1 cellular context compared by ENCODE assay signal in the genomic region with DNA sequence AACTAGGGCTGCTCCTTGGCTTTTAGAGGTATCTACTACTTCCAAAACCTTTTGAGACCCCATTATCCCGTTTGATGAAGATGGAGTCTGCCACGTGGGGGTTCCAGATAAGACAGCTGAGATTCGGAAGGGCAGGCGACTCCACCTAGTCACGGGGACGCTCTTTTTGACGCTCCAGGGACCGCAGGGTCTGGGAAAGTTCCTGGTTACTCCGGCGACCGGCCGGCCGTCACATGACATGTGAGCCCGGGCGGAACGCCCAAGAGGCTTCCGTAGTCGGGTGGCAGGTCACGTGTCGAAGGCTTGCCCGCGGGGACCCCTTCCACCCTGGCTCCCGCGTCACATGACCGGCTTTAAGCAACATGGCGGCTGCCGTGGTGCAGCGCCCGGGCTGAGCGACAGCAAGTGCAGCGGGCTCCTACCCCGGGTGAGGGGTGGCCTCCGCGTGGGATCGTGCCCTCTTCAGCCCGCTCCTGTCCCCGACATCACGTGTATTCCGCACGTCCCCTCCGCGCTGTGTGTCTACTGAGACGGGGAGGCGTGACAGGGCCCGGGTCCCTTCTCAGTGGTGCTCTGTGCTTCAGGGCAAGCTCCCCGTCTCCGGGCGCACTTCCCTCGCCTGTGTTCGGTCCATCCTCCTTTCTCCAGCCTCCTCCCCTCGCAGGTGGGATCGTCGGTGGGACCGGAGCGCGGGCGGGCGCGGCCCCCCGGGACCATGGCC.
TF ChIP-seq lines count a peak whose summit lies in the region.

A gene with protein sequence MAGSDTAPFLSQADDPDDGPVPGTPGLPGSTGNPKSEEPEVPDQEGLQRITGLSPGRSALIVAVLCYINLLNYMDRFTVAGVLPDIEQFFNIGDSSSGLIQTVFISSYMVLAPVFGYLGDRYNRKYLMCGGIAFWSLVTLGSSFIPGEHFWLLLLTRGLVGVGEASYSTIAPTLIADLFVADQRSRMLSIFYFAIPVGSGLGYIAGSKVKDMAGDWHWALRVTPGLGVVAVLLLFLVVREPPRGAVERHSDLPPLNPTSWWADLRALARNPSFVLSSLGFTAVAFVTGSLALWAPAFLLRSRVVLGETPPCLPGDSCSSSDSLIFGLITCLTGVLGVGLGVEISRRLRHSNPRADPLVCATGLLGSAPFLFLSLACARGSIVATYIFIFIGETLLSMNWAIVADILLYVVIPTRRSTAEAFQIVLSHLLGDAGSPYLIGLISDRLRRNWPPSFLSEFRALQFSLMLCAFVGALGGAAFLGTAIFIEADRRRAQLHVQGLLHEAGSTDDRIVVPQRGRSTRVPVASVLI (plus strand): TSS at position 342 of the 721 bp plus-strand sequence. CDS start 374 bp downstream, at position 716.

TF ChIP-seq in HepG2, 621 proteins besides CTCF, POLR2A, EP300 and RAD21 (continued from another document and continues in another):
- TF ChIP-seq, protein P1, sequence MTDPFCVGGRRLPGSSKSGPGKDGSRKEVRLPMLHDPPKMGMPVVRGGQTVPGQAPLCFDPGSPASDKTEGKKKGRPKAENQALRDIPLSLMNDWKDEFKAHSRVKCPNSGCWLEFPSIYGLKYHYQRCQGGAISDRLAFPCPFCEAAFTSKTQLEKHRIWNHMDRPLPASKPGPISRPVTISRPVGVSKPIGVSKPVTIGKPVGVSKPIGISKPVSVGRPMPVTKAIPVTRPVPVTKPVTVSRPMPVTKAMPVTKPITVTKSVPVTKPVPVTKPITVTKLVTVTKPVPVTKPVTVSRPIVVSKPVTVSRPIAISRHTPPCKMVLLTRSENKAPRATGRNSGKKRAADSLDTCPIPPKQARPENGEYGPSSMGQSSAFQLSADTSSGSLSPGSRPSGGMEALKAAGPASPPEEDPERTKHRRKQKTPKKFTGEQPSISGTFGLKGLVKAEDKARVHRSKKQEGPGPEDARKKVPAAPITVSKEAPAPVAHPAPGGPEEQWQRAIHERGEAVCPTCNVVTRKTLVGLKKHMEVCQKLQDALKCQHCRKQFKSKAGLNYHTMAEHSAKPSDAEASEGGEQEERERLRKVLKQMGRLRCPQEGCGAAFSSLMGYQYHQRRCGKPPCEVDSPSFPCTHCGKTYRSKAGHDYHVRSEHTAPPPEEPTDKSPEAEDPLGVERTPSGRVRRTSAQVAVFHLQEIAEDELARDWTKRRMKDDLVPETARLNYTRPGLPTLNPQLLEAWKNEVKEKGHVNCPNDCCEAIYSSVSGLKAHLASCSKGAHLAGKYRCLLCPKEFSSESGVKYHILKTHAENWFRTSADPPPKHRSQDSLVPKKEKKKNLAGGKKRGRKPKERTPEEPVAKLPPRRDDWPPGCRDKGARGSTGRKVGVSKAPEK (CRISPR knock-in tag; IDR thresholded peaks at IDR 0.05; ENCODE audit: borderline replicate concordance), result no peak
- TF ChIP-seq ATAD3A (CRISPR knock-in tag; IDR thresholded peaks at IDR 0.05) (0 out of 2 replicates have a peak, but pooled peaks have one; percentile 19), RAD51 (IDR thresholded peaks at IDR 0.05; ENCODE audit: borderline replicate concordance) (peak; percentile 99), TAF15 (IDR thresholded peaks at IDR 0.05; ENCODE audit: low read depth, low read length, poor library complexity, severe bottlenecking) (no peak), PRPF4 (IDR thresholded peaks at IDR 0.05; ENCODE audit: low read depth, low read length, poor library complexity, severe bottlenecking) (no peak), ZFP36 (IDR thresholded peaks at IDR 0.05; ENCODE audit: borderline replicate concordance, low read depth, low read length, partially characterized antibody) (no peak), HHEX (CRISPR knock-in tag; IDR thresholded peaks at IDR 0.05) (no peak), SMC3 (IDR thresholded peaks at IDR 0.05; ENCODE audit: low read length) (no peak), CCAR2 (optimal IDR thresholded peaks at IDR 0.05; ENCODE audit: low read depth, low read length) (no peak), ZNF274 (CRISPR knock-in tag; IDR thresholded peaks at IDR 0.05) (no peak; the same call in 1 of the 2 replicates), KLF13 (CRISPR knock-in tag; IDR thresholded peaks at IDR 0.05) (peak; percentile 80; the same call in 1 of the 2 replicates), ZNF781 (CRISPR knock-in tag; IDR thresholded peaks at IDR 0.05; ENCODE audit: borderline replicate concordance, not compliant biosample characterization) (peak; percentile 10), MEIS1 (CRISPR knock-in tag; IDR thresholded peaks at IDR 0.05; ENCODE audit: borderline replicate concordance) (peak; percentile 93), ATF7 (IDR thresholded peaks at IDR 0.05) (no peak), ATF7 (CRISPR knock-in tag; IDR thresholded peaks at IDR 0.05) (peak; percentile 70; the same call in 1 of the 2 replicates), FIP1L1 (IDR thresholded peaks at IDR 0.05; ENCODE audit: borderline replicate concordance, insufficient read depth, low read depth, low read length) (no peak; the same call in 1 of the 2 replicates), ZSCAN25 (CRISPR knock-in tag; IDR thresholded peaks at IDR 0.05) (peak; percentile 70), ADNP (CRISPR knock-in tag; IDR thresholded peaks at IDR 0.05) (no peak), ZNF296 (CRISPR knock-in tag; conservative IDR thresholded peaks at IDR 0.05) (peak; percentile 77), ZNF775 (CRISPR knock-in tag; IDR thresholded peaks at IDR 0.05; ENCODE audit: borderline replicate concordance) (no peak), RBM39 (IDR thresholded peaks at IDR 0.05; ENCODE audit: low read depth, low read length, poor library complexity, severe bottlenecking) (no peak), RNF2 (conservative IDR thresholded peaks at IDR 0.05; ENCODE audit: low read depth) (peak; percentile 72), HNRNPH1 (optimal IDR thresholded peaks at IDR 0.05; ENCODE audit: low read depth, low read length) (no peak), ZBTB20 (CRISPR knock-in tag; IDR thresholded peaks at IDR 0.05; ENCODE audit: borderline replicate concordance, low read depth) (peak; percentile 39), TRIM24 (CRISPR knock-in tag; IDR thresholded peaks at IDR 0.05) (no peak), TBP (CRISPR knock-in tag; IDR thresholded peaks at IDR 0.05) (peak; percentile 95; the same call in 1 of the 2 replicates), ELF4 (CRISPR knock-in tag; IDR thresholded peaks at IDR 0.05; ENCODE audit: borderline replicate concordance) (peak; percentile 79; the same call in 1 of the 2 replicates), ZNF253 (CRISPR knock-in tag; IDR thresholded peaks at IDR 0.05; ENCODE audit: borderline replicate concordance) (peak; percentile 85), HNRNPLL (IDR thresholded peaks at IDR 0.05; ENCODE audit: low read depth, low read length, poor library complexity, severe bottlenecking) (peak; percentile 57), GLI4 (CRISPR knock-in tag; IDR thresholded peaks at IDR 0.05; ENCODE audit: borderline replicate concordance) (peak; percentile 76; the same call in 1 of the 2 replicates)
- TF ChIP-seq, protein P2, sequence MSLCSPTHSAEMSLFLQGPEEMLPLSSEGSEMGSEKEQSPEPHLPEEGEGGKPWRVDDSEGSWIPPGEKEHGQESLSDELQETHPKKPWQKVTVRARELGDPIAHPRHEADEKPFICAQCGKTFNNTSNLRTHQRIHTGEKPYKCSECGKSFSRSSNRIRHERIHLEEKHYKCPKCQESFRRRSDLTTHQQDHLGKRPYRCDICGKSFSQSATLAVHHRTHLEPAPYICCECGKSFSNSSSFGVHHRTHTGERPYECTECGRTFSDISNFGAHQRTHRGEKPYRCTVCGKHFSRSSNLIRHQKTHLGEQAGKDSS (CRISPR knock-in tag; IDR thresholded peaks at IDR 0.05; ENCODE audit: borderline replicate concordance, low read depth), result peak; percentile 75; the same call in 1 of the 2 replicates
- TF ChIP-seq, protein P3, sequence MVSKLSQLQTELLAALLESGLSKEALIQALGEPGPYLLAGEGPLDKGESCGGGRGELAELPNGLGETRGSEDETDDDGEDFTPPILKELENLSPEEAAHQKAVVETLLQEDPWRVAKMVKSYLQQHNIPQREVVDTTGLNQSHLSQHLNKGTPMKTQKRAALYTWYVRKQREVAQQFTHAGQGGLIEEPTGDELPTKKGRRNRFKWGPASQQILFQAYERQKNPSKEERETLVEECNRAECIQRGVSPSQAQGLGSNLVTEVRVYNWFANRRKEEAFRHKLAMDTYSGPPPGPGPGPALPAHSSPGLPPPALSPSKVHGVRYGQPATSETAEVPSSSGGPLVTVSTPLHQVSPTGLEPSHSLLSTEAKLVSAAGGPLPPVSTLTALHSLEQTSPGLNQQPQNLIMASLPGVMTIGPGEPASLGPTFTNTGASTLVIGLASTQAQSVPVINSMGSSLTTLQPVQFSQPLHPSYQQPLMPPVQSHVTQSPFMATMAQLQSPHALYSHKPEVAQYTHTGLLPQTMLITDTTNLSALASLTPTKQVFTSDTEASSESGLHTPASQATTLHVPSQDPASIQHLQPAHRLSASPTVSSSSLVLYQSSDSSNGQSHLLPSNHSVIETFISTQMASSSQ (IDR thresholded peaks at IDR 0.05; ENCODE audit: low read depth), result peak; percentile 36; the same call in 1 of the 2 replicates
- TF ChIP-seq, protein P3 (CRISPR knock-in tag; IDR thresholded peaks at IDR 0.05; ENCODE audit: borderline replicate concordance), result peak; percentile 86
- TF ChIP-seq, protein P4, sequence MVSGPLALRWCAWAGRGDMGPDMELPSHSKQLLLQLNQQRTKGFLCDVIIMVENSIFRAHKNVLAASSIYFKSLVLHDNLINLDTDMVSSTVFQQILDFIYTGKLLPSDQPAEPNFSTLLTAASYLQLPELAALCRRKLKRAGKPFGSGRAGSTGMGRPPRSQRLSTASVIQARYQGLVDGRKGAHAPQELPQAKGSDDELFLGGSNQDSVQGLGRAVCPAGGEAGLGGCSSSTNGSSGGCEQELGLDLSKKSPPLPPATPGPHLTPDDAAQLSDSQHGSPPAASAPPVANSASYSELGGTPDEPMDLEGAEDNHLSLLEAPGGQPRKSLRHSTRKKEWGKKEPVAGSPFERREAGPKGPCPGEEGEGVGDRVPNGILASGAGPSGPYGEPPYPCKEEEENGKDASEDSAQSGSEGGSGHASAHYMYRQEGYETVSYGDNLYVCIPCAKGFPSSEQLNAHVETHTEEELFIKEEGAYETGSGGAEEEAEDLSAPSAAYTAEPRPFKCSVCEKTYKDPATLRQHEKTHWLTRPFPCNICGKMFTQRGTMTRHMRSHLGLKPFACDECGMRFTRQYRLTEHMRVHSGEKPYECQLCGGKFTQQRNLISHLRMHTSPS (CRISPR knock-in tag; IDR thresholded peaks at IDR 0.05; ENCODE audit: low read depth), result no peak; the same call in none of the 2 replicates
- TF ChIP-seq, protein P5, sequence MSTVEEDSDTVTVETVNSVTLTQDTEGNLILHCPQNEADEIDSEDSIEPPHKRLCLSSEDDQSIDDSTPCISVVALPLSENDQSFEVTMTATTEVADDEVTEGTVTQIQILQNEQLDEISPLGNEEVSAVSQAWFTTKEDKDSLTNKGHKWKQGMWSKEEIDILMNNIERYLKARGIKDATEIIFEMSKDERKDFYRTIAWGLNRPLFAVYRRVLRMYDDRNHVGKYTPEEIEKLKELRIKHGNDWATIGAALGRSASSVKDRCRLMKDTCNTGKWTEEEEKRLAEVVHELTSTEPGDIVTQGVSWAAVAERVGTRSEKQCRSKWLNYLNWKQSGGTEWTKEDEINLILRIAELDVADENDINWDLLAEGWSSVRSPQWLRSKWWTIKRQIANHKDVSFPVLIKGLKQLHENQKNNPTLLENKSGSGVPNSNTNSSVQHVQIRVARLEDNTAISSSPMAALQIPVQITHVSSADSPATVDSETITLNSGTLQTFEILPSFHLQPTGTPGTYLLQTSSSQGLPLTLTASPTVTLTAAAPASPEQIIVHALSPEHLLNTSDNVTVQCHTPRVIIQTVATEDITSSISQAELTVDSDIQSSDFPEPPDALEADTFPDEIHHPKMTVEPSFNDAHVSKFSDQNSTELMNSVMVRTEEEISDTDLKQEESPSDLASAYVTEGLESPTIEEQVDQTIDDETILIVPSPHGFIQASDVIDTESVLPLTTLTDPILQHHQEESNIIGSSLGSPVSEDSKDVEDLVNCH (CRISPR knock-in tag; IDR thresholded peaks at IDR 0.05), result no peak
- TF ChIP-seq, protein P6, sequence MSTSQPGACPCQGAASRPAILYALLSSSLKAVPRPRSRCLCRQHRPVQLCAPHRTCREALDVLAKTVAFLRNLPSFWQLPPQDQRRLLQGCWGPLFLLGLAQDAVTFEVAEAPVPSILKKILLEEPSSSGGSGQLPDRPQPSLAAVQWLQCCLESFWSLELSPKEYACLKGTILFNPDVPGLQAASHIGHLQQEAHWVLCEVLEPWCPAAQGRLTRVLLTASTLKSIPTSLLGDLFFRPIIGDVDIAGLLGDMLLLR (CRISPR knock-in tag; IDR thresholded peaks at IDR 0.05), result peak; percentile 88; the same call in 1 of the 2 replicates
